Comparison of ENCODE assay signal across 11 cellular contexts in genomic region chr1:159935719-159936283, GRCh38.
DNase-seq lines count a peak whose midpoint lies in the region; ATAC-seq, FAIRE-seq and TF ChIP-seq lines count a peak whose summit lies in the region.
"Had no signal": no experiment of that assay in that cellular context is flagged by ENCODE, and none has a peak within 500 bp of the region (broad histone marks: within the 10 kb centered on the region; RNA-seq: fewer than 3 reads in every experiment).

No MANE protein-coding gene starts in this region.

- H3K36me3 ChIP-seq in Loucy (ENCODE audit: insufficient read depth, low read length): no peaks in the 10 kb centered on the region
- no peaks in the 10 kb centered on the region for H3K36me3 ChIP-seq in mucosa of stomach (ENCODE audit: control insufficient read depth, insufficient read depth, low read length)
- H3K36me3 ChIP-seq: heart left ventricle, tibial artery had no signal

- H3K4me1 ChIP-seq in Loucy (ENCODE audit: insufficient read depth, low read length, poor library complexity, severe bottlenecking) (no peaks in the 10 kb centered on the region), mucosa of stomach (ENCODE audit: control insufficient read depth, insufficient read depth, low read length) (peaks cover 52% of the 10 kb centered on the region)

- H3K79me2 ChIP-seq in Loucy (ENCODE audit: insufficient read depth, low read length): no peaks in the 10 kb centered on the region

- peak; percentile 29 for FAIRE-seq in D721Med (lab: Jason Lieb, UNC)
- FAIRE-seq: colon had no signal

- H4K20me1 ChIP-seq in Loucy (ENCODE audit: insufficient read depth, low read length, poor library complexity, severe bottlenecking): no peaks in the 10 kb centered on the region

- no peak overlapping the region for H2AFZ ChIP-seq in Loucy (ENCODE audit: low read length)

- DNase-seq in D721Med (ENCODE audit: insufficient read length, low spot score) (no peak), SKM-1 treated with dmso at 0.1 percent for 144 hours (lab: John Stamatoyannopoulos, UW; ENCODE audit: unreplicated experiment) (peak; percentile 80), kidney glomerular epithelial cell (lab: John Stamatoyannopoulos, UW) (no peak), activated gamma-delta T cell (lab: John Stamatoyannopoulos, UW) (no peak)
- DNase-seq in effector CD4-positive, alpha-beta T cell: no peak

- H3K9me2 ChIP-seq in Loucy (replicated peaks; ENCODE audit: low read depth, low read length): no peaks in the 10 kb centered on the region

- ATAC-seq in GM18498 (IDR thresholded peaks at IDR 0.05; ENCODE audit: unreplicated experiment): no peak

- no peaks in the 10 kb centered on the region for H3K27me3 ChIP-seq in Loucy (ENCODE audit: insufficient read depth, low read length, poor library complexity, severe bottlenecking)
- H3K27me3 ChIP-seq in mucosa of stomach (ENCODE audit: control insufficient read depth, insufficient read depth, low read length): no peaks in the 10 kb centered on the region

- TF ChIP-seq CTCF in D721Med (IDR thresholded peaks at IDR 0.05; ENCODE audit: insufficient read depth, missing control alignments) (no peak), Loucy (conservative IDR thresholded peaks at IDR 0.05; ENCODE audit: low read length) (no peak)

- H3F3A ChIP-seq in Loucy (ENCODE audit: low read depth): no peaks in the 10 kb centered on the region

- no peak overlapping the region for H3K4me3 ChIP-seq in Loucy (ENCODE audit: low read length, poor library complexity, severe bottlenecking)
- no peak overlapping the region for H3K4me3 ChIP-seq in mucosa of stomach (ENCODE audit: low read length)
- H3K4me3 ChIP-seq: heart left ventricle, tibial artery had no signal

- H3K9me3 ChIP-seq in Loucy (ENCODE audit: insufficient read depth, low read depth, low read length): no peaks in the 10 kb centered on the region
- H3K9me3 ChIP-seq in mucosa of stomach (ENCODE audit: control insufficient read depth, low read length): no peaks in the 10 kb centered on the region
- H3K9me3 ChIP-seq: heart left ventricle, tibial artery had no signal

- no peak overlapping the region for H3K9ac ChIP-seq in Loucy (ENCODE audit: low read depth, low read length, poor library complexity, severe bottlenecking)
- peak overlapping the region; percentile 32 for H3K9ac ChIP-seq in mucosa of stomach (ENCODE audit: low read length)

- peak overlapping the region; percentile 28 for H3K4me2 ChIP-seq in Loucy (ENCODE audit: low read depth, low read length, poor library complexity, severe bottlenecking)
